ENCODE assay signal across 19 cellular contexts in the genomic region with DNA sequence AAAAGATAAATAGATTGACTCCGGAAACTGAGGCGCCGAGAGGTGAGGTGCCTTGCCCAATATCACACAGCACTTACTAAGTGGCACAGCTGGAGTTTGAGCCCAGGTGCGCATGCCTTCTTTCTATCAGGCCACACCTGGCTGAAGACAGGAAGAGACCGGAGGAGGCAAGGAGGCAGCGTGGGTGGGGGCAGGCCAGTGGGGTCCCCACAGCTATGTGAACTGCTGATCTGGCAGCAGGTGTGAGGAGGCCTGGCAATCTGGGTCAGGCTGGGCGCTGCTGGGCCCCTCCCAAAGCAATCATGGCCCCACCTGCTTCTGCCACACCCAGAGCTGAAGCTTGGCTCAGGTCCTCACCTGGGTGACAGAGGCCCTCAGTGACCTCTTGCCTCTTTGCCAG. TPM values are rescaled to one million over a fixed set of nuclear protein-coding genes. Genes with fewer than 3 reads are reported as not detected.
DNase-seq lines count a peak whose midpoint lies in the region; ATAC-seq and TF ChIP-seq lines count a peak whose summit lies in the region.
"Had no signal": no experiment of that assay in that cellular context is flagged by ENCODE, and none has a peak within 500 bp of the region (broad histone marks: within the 10 kb centered on the region; RNA-seq: fewer than 3 reads in every experiment).

No MANE protein-coding gene starts in this region.

- intact Hi-C loops in activated naive CD4-positive, alpha-beta T cell treated with anti-CD3 and anti-CD28 coated beads for 36 hours (cut with micrococcal nuclease), result no loop called here
- intact Hi-C loops in left colon (cut with DNase I, micrococcal nuclease), result no loop called here

- no peak overlapping the region for H3K4me3 Mint-ChIP-seq in activated naive CD4-positive, alpha-beta T cell treated with anti-CD3 and anti-CD28 coated beads for 36 hours
- H3K4me3 Mint-ChIP-seq: activated T-cell treated with anti-CD3 and anti-CD28 coated beads, Interleukin-2, amount 50 U/mL, for 24 hours had no signal

- H3K4me1 ChIP-seq in upper lobe of left lung, result peaks cover 9 to 38% (median 17%) of the 10 kb centered on the region in 4 donors
- H3K4me1 ChIP-seq: breast epithelium, SJSA1, uterus had no signal

- TF ChIP-seq EP300 in upper lobe of left lung (IDR thresholded peaks at IDR 0.05), result no peak

- TF ChIP-seq POLR2A in upper lobe of left lung (IDR thresholded peaks at IDR 0.05), result no peak

- no peak overlapping the region for H3K4me3 ChIP-seq in SU-DHL-6 (ENCODE audit: insufficient read depth, low read length, poor library complexity, severe bottlenecking)
- no peak overlapping the region for H3K4me3 ChIP-seq in upper lobe of left lung
- H3K4me3 ChIP-seq: breast epithelium, SJSA1, smooth muscle cell, uterus had no signal

- WGBS in upper lobe of left lung, 2 donors, result 71 to 77% methylated on average over 7 of the region's 7 CpGs

- H3K79me2 ChIP-seq in SU-DHL-6 (ENCODE audit: insufficient read depth, low read length), result no peaks in the 10 kb centered on the region

- ATAC-seq in left colon (peak; percentile 75), upper lobe of left lung (ENCODE audit: low FRiP score in 2 of 2) (peak; percentile 2 to 64), HG02884 (IDR thresholded peaks at IDR 0.05; ENCODE audit: unreplicated experiment) (no peak)
- ATAC-seq: left cardiac atrium had no signal

- peaks cover 4% of the 10 kb centered on the region for H3K36me3 Mint-ChIP-seq in activated naive CD4-positive, alpha-beta T cell treated with anti-CD3 and anti-CD28 coated beads for 36 hours (ENCODE audit: low read depth)

- H3K9me3 Mint-ChIP-seq in activated naive CD4-positive, alpha-beta T cell treated with anti-CD3 and anti-CD28 coated beads for 36 hours, result no peaks in the 10 kb centered on the region
- H3K9me3 Mint-ChIP-seq: activated T-cell treated with anti-CD3 and anti-CD28 coated beads, Interleukin-2, amount 50 U/mL, for 24 hours had no signal

- TF ChIP-seq CTCF in SU-DHL-6 (IDR thresholded peaks at IDR 0.05; ENCODE audit: insufficient read depth, low read length, poor library complexity, severe bottlenecking), result no peak
- no peak for TF ChIP-seq CTCF in upper lobe of left lung (IDR thresholded peaks at IDR 0.05)

- CTCF ChIA-PET in activated naive CD4-positive, alpha-beta T cell treated with anti-CD3 and anti-CD28 coated beads for 36 hours (lab: Charles Lee), result interaction anchor here (0.7 to 1.3 kb wide), 5 partner anchors 12 to 513 kb away, joined by 3 to 4 read pairs (median 4); a partner anchor contains a TSS

- H3K27ac ChIP-seq in SU-DHL-6 (ENCODE audit: low read depth, low read length) (peak overlapping the region; percentile 41; the same call in 1 of the 2 replicates), upper lobe of left lung (peak overlapping the region in 3 of 4 donors; percentile 10 to 67 (median 36))
- H3K27ac ChIP-seq: breast epithelium, SJSA1, uterus had no signal

- H3K27me3 ChIP-seq in SU-DHL-6 (ENCODE audit: low read length) (no peaks in the 10 kb centered on the region), upper lobe of left lung (no peaks in the 10 kb centered on the region)
- H3K27me3 ChIP-seq: breast epithelium, SJSA1, uterus had no signal

- H2AFZ ChIP-seq in SU-DHL-6 (ENCODE audit: low read depth, low read length, severe bottlenecking), result no peak overlapping the region

- peaks cover 22% of the 10 kb centered on the region for H3K4me1 Mint-ChIP-seq in activated naive CD4-positive, alpha-beta T cell treated with anti-CD3 and anti-CD28 coated beads for 36 hours (ENCODE audit: low read depth)

- H3K9ac ChIP-seq in SU-DHL-6 (ENCODE audit: low read length), result no peak overlapping the region

- H4K20me1 ChIP-seq in SU-DHL-6 (ENCODE audit: low read depth, low read length), result no peaks in the 10 kb centered on the region

- no peaks in the 10 kb centered on the region for H3K9me2 ChIP-seq in SU-DHL-6 (replicated peaks; ENCODE audit: insufficient read depth, low read length)

- H3K27me3 Mint-ChIP-seq in activated naive CD4-positive, alpha-beta T cell treated with anti-CD3 and anti-CD28 coated beads for 36 hours (ENCODE audit: low read depth), result no peaks in the 10 kb centered on the region
- H3K27me3 Mint-ChIP-seq: activated T-cell treated with anti-CD3 and anti-CD28 coated beads, Interleukin-2, amount 50 U/mL, for 24 hours had no signal

- peak overlapping the region; percentile 14 for H3K4me2 ChIP-seq in SU-DHL-6 (ENCODE audit: low read depth, low read length, poor library complexity, severe bottlenecking)
- H3K4me2 ChIP-seq: smooth muscle cell had no signal

- peak overlapping the region; percentile 13 for H3K27ac Mint-ChIP-seq in activated naive CD4-positive, alpha-beta T cell treated with anti-CD3 and anti-CD28 coated beads for 36 hours
- H3K27ac Mint-ChIP-seq: activated T-cell treated with anti-CD3 and anti-CD28 coated beads, Interleukin-2, amount 50 U/mL, for 24 hours had no signal

- DNase-seq in activated naive CD4-positive, alpha-beta T cell treated with anti-CD3 and anti-CD28 coated beads for 36 hours, result peak; percentile 36
- no peak for DNase-seq in activated naive CD4-positive, alpha-beta T cell (lab: John Stamatoyannopoulos, UW)
- DNase-seq in left colon (peak; percentile 85 to 95), upper lobe of left lung (peak in 1 of 2 donors; percentile 72), 8988T (no peak), amygdala (lab: John Stamatoyannopoulos, UW) (no peak)
- DNase-seq: activated T-cell treated with anti-CD3 and anti-CD28 coated beads, Interleukin-2, amount 50 U/mL, for 24 hours; DMS79 treated with DMSO at 0.1 percent for 48 hours; GOT3; head of caudate nucleus; left cardiac atrium; NCI-H1048; NCI-H524; uterus had no signal

- H3K9me3 ChIP-seq in SU-DHL-6 (ENCODE audit: insufficient read depth, low read length) (no peaks in the 10 kb centered on the region), upper lobe of left lung (no peaks in the 10 kb centered on the region)
- H3K9me3 ChIP-seq: breast epithelium, SJSA1, uterus had no signal

- no peaks in the 10 kb centered on the region for H3K36me3 ChIP-seq in SU-DHL-6 (ENCODE audit: low read length)
- peaks cover 10 to 97% (median 66%) of the 10 kb centered on the region in 4 donors for H3K36me3 ChIP-seq in upper lobe of left lung
- H3K36me3 ChIP-seq: breast epithelium, uterus had no signal

- peaks cover 7% of the 10 kb centered on the region for H3F3A ChIP-seq in SU-DHL-6 (ENCODE audit: insufficient read depth)

RNA-seq across cellular contexts. Expression of a gene that starts 1.9 kb away (rescaled TPM):
- total RNA-seq in activated naive CD4-positive, alpha-beta T cell treated with anti-CD3 and anti-CD28 coated beads for 36 hours, result 10 to 100 TPM in 1 of 2 experiments, 1 to 10 TPM in 1; 9.1 to 10.3 TPM
- total RNA-seq in left colon (10 to 100 TPM; 62.3 to 88.7 TPM), upper lobe of left lung (10 to 100 TPM in 2 of 6 donors, 1 to 10 TPM in 4; 1.1 to 17.8 (median 5.4) TPM)

RNA-seq across cellular contexts. Expression of a gene that starts 7.8 kb away (rescaled TPM):
- total RNA-seq in activated naive CD4-positive, alpha-beta T cell treated with anti-CD3 and anti-CD28 coated beads for 36 hours, result 10 to 100 TPM; 64.3 to 64.5 TPM
- total RNA-seq in left colon (100 to 1,000 TPM; 354 to 370 TPM), upper lobe of left lung (100 to 1,000 TPM in 2 of 6 donors, 10 to 100 TPM in 4; 48.9 to 120 (median 76.0) TPM)

RNA-seq across cellular contexts. Expression of a gene that starts 19.2 kb away (rescaled TPM):
- 10 to 100 TPM; 24.6 to 27.3 TPM for total RNA-seq in activated naive CD4-positive, alpha-beta T cell treated with anti-CD3 and anti-CD28 coated beads for 36 hours
- total RNA-seq in left colon, result 10 to 100 TPM; 30.5 to 58.2 TPM
- 100 to 1,000 TPM in 4 of 6 donors, 10 to 100 TPM in 2; 81.5 to 228 (median 116) TPM for total RNA-seq in upper lobe of left lung

RNA-seq across cellular contexts. Expression of a gene that starts 23.5 kb away (rescaled TPM):
- total RNA-seq in activated naive CD4-positive, alpha-beta T cell treated with anti-CD3 and anti-CD28 coated beads for 36 hours, result 1 to 10 TPM; 3.6 to 4.7 TPM
- 1 to 10 TPM in 1 of 2 donors, under 1 TPM in 1; 0.92 to 1.1 TPM for total RNA-seq in left colon
- 1 to 10 TPM in 5 of 6 donors, under 1 TPM in 1; 0.69 to 9.4 (median 1.4) TPM for total RNA-seq in upper lobe of left lung
- total RNA-seq: SJSA1 had no signal

RNA-seq across cellular contexts. Expression of a gene that starts 39.4 kb away (rescaled TPM):
- total RNA-seq in activated naive CD4-positive, alpha-beta T cell treated with anti-CD3 and anti-CD28 coated beads for 36 hours, result 100 to 1,000 TPM; 104 to 105 TPM
- total RNA-seq in left colon (100 to 1,000 TPM; 101 to 106 TPM), upper lobe of left lung (10 to 100 TPM; 44.4 to 99.4 (median 80.0) TPM)

Comparison
In these comparisons a context has a peak if more than half of its experiments do, and no peak if none do; other contexts are left out.
1. DNase-seq: peak in activated naive CD4-positive, alpha-beta T cell treated with anti-CD3 and anti-CD28 coated beads for 36 hours (single experiment) and left colon (2 of 2); none in activated naive CD4-positive, alpha-beta T cell (0 of 4), 8988T (single experiment) and amygdala (0 of 56).